In the genomic region with DNA sequence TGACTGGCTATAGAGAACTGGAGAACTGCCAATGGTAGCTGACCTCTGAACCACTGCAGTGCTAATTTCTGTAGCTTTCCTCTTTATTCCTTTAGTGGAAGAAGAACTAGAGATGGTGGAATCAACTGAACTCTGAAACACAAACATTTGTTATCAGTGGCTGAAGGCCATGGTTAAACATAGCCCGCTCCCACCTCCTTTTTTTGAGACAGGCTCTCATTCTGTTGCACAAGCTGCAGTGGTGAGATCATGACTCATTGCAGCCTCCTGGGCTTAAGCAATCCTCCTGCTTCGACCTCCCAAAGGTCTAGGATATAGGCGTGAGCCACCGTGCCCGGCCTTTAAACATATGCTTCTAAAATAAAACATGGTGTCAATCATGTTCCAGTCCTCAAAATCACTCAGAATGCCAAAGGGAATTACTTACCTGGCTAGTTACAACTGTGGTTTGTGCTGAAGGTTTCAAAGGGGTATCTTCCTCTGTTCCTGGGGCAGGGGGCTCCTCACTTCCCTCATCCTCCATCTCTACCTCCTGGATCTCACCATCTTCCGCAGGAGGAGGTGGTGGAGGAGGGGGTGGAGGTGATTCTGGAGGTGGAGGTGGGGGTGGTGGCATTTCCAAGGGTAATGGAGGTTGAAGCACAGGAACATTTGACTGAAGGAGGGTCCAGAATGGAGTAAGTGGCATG, we compare ENCODE assay signal across 1 cellular context.
A peak's percentile ranks its signal among the peaks of the same experiment; 100 is the strongest.
TF ChIP-seq lines count a peak whose summit lies in the region.

No MANE protein-coding gene starts in this region.

TF ChIP-seq in HepG2, 621 proteins besides CTCF, POLR2A, EP300 and RAD21 (continued from another document and continues in another):
- TF ChIP-seq ZNF230 (CRISPR knock-in tag; IDR thresholded peaks at IDR 0.05) = no peak
- TF ChIP-seq TEF (CRISPR knock-in tag; IDR thresholded peaks at IDR 0.05) = peak; percentile 46; the same call in 1 of the 2 replicates
- peak; percentile 94 for TF ChIP-seq ZMYM4 (CRISPR knock-in tag; IDR thresholded peaks at IDR 0.05)
- TF ChIP-seq NCOA5 (CRISPR knock-in tag; IDR thresholded peaks at IDR 0.05) = no peak
- peak; percentile 98 for TF ChIP-seq SKI (IDR thresholded peaks at IDR 0.05; ENCODE audit: partially characterized antibody)
- TF ChIP-seq ZNF484 (CRISPR knock-in tag; IDR thresholded peaks at IDR 0.05; ENCODE audit: borderline replicate concordance, low read depth) = no peak
- peak; percentile 69 for TF ChIP-seq KDM2A (CRISPR knock-in tag; IDR thresholded peaks at IDR 0.05; ENCODE audit: borderline replicate concordance, low read depth)
- no peak for TF ChIP-seq ZNF780A (CRISPR knock-in tag; IDR thresholded peaks at IDR 0.05)
- TF ChIP-seq, protein P1, sequence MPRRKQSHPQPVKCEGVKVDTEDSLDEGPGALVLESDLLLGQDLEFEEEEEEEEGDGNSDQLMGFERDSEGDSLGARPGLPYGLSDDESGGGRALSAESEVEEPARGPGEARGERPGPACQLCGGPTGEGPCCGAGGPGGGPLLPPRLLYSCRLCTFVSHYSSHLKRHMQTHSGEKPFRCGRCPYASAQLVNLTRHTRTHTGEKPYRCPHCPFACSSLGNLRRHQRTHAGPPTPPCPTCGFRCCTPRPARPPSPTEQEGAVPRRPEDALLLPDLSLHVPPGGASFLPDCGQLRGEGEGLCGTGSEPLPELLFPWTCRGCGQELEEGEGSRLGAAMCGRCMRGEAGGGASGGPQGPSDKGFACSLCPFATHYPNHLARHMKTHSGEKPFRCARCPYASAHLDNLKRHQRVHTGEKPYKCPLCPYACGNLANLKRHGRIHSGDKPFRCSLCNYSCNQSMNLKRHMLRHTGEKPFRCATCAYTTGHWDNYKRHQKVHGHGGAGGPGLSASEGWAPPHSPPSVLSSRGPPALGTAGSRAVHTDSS (CRISPR knock-in tag; conservative IDR thresholded peaks at IDR 0.05) = no peak
- TF ChIP-seq PLSCR1 (CRISPR knock-in tag; IDR thresholded peaks at IDR 0.05; ENCODE audit: borderline replicate concordance) = no peak
- TF ChIP-seq, protein P2, sequence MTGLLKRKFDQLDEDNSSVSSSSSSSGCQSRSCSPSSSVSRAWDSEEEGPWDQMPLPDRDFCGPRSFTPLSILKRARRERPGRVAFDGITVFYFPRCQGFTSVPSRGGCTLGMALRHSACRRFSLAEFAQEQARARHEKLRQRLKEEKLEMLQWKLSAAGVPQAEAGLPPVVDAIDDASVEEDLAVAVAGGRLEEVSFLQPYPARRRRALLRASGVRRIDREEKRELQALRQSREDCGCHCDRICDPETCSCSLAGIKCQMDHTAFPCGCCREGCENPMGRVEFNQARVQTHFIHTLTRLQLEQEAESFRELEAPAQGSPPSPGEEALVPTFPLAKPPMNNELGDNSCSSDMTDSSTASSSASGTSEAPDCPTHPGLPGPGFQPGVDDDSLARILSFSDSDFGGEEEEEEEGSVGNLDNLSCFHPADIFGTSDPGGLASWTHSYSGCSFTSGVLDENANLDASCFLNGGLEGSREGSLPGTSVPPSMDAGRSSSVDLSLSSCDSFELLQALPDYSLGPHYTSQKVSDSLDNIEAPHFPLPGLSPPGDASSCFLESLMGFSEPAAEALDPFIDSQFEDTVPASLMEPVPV (CRISPR knock-in tag; IDR thresholded peaks at IDR 0.05) = peak; percentile 45; the same call in 1 of the 2 replicates
- peak; percentile 81 for TF ChIP-seq ELF3 (CRISPR knock-in tag; IDR thresholded peaks at IDR 0.05)
- peak; percentile 78 for TF ChIP-seq ZNF746 (CRISPR knock-in tag; IDR thresholded peaks at IDR 0.05)
- peak; percentile 91 for TF ChIP-seq ZNF264 (CRISPR knock-in tag; IDR thresholded peaks at IDR 0.05)
- no peak for TF ChIP-seq ZNF562 (CRISPR knock-in tag; IDR thresholded peaks at IDR 0.05; ENCODE audit: borderline replicate concordance)
- TF ChIP-seq, protein P3, sequence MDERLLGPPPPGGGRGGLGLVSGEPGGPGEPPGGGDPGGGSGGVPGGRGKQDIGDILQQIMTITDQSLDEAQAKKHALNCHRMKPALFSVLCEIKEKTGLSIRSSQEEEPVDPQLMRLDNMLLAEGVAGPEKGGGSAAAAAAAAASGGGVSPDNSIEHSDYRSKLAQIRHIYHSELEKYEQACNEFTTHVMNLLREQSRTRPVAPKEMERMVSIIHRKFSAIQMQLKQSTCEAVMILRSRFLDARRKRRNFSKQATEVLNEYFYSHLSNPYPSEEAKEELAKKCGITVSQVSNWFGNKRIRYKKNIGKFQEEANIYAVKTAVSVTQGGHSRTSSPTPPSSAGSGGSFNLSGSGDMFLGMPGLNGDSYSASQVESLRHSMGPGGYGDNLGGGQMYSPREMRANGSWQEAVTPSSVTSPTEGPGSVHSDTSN (CRISPR knock-in tag; IDR thresholded peaks at IDR 0.05) = no peak
- no peak for TF ChIP-seq ZNF446 (CRISPR knock-in tag; IDR thresholded peaks at IDR 0.05)
- TF ChIP-seq NFYC (CRISPR knock-in tag; IDR thresholded peaks at IDR 0.05) = no peak
- peak in 1 of 2 experiments; percentile 76; a peak in 2 of 4 replicates for TF ChIP-seq ATF4 (CRISPR knock-in tag; IDR thresholded peaks at IDR 0.05)
- 0 out of 2 replicates have a peak, but pooled peaks have one; percentile 55 for TF ChIP-seq ZBTB21 (CRISPR knock-in tag; IDR thresholded peaks at IDR 0.05)
- peak; percentile 94 for TF ChIP-seq SALL1 (CRISPR knock-in tag; IDR thresholded peaks at IDR 0.05)
- TF ChIP-seq CHCHD3 (CRISPR knock-in tag; IDR thresholded peaks at IDR 0.05) = no peak
- TF ChIP-seq ATF3 (CRISPR knock-in tag; IDR thresholded peaks at IDR 0.05) = peak; percentile 99
- TF ChIP-seq SPEN (CRISPR knock-in tag; IDR thresholded peaks at IDR 0.05; ENCODE audit: low read depth) = no peak
- TF ChIP-seq REPIN1 (CRISPR knock-in tag; IDR thresholded peaks at IDR 0.05; ENCODE audit: borderline replicate concordance, low read depth) = peak; percentile 90; the same call in 1 of the 2 replicates
- TF ChIP-seq, protein P4, sequence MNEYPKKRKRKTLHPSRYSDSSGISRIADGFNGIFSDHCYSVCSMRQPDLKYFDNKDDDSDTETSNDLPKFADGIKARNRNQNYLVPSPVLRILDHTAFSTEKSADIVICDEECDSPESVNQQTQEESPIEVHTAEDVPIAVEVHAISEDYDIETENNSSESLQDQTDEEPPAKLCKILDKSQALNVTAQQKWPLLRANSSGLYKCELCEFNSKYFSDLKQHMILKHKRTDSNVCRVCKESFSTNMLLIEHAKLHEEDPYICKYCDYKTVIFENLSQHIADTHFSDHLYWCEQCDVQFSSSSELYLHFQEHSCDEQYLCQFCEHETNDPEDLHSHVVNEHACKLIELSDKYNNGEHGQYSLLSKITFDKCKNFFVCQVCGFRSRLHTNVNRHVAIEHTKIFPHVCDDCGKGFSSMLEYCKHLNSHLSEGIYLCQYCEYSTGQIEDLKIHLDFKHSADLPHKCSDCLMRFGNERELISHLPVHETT (CRISPR knock-in tag; conservative IDR thresholded peaks at IDR 0.05) = 0 out of 2 replicates have a peak, but pooled peaks have one; percentile 20
- no peak for TF ChIP-seq ZNF33B (CRISPR knock-in tag; IDR thresholded peaks at IDR 0.05)
- TF ChIP-seq PHB2 (IDR thresholded peaks at IDR 0.05; ENCODE audit: partially characterized antibody) = no peak
- no peak for TF ChIP-seq ZNF326 (CRISPR knock-in tag; IDR thresholded peaks at IDR 0.05; ENCODE audit: borderline replicate concordance)
- TF ChIP-seq ZNF235 (CRISPR knock-in tag; IDR thresholded peaks at IDR 0.05; ENCODE audit: borderline replicate concordance) = no peak
- TF ChIP-seq NR2F6 (IDR thresholded peaks at IDR 0.05) = peak; percentile 91
- peak; percentile 91 for TF ChIP-seq NR2F6 (CRISPR knock-in tag; IDR thresholded peaks at IDR 0.05)
- TF ChIP-seq DBP (CRISPR knock-in tag; IDR thresholded peaks at IDR 0.05; ENCODE audit: not compliant biosample characterization) = no peak
- no peak for TF ChIP-seq KLF13 (CRISPR knock-in tag; IDR thresholded peaks at IDR 0.05)
- TF ChIP-seq AKNA (CRISPR knock-in tag; IDR thresholded peaks at IDR 0.05; ENCODE audit: borderline replicate concordance) = no peak
- no peak for TF ChIP-seq IKZF1 (IDR thresholded peaks at IDR 0.05)
- no peak for TF ChIP-seq CEBPZ (IDR thresholded peaks at IDR 0.05; ENCODE audit: low read length)
- TF ChIP-seq FOSL1 (CRISPR knock-in tag; IDR thresholded peaks at IDR 0.05; ENCODE audit: borderline replicate concordance) = peak; percentile 99
- no peak for TF ChIP-seq ZNF10 (CRISPR knock-in tag; IDR thresholded peaks at IDR 0.05; ENCODE audit: borderline replicate concordance, low read depth)
- TF ChIP-seq HMGA1 (CRISPR knock-in tag; conservative IDR thresholded peaks at IDR 0.05) = no peak
- 0 out of 2 replicates have a peak, but pooled peaks have one; percentile 27 for TF ChIP-seq ZNF629 (CRISPR knock-in tag; conservative IDR thresholded peaks at IDR 0.05)
